8 cellular contexts compared by ENCODE assay signal in genomic region chr9:129320575-129321311, GRCh38.
A peak's percentile ranks its signal among the peaks of the same experiment; 100 is the strongest.
DNase-seq lines count a peak whose midpoint lies in the region; FAIRE-seq and TF ChIP-seq lines count a peak whose summit lies in the region.

No MANE protein-coding gene starts in this region.

- no peak for FAIRE-seq in HTR-8/SVneo (lab: Jason Lieb, UNC)

- no peaks in the 10 kb centered on the region for H3K36me3 Mint-ChIP-seq in activated naive CD8-positive, alpha-beta T cell
- H3K36me3 Mint-ChIP-seq in nephron progenitor cell (ENCODE audit: low read depth) (no peaks in the 10 kb centered on the region), type B pancreatic cell (no peaks in the 10 kb centered on the region)

- H3K27me3 Mint-ChIP-seq in activated naive CD8-positive, alpha-beta T cell = no peaks in the 10 kb centered on the region
- peaks cover 16% of the 10 kb centered on the region for H3K27me3 Mint-ChIP-seq in nephron progenitor cell (ENCODE audit: low read depth, poor library complexity)
- H3K27me3 Mint-ChIP-seq in type B pancreatic cell = no peaks in the 10 kb centered on the region

- TF ChIP-seq CTCF in nephron progenitor cell (IDR thresholded peaks at IDR 0.05) (no peak), type B pancreatic cell (conservative IDR thresholded peaks at IDR 0.05) (peak; percentile 35)

- peaks cover 19% of the 10 kb centered on the region for H3K4me1 Mint-ChIP-seq in activated naive CD8-positive, alpha-beta T cell (ENCODE audit: low read depth)
- H3K4me1 Mint-ChIP-seq in nephron progenitor cell = peaks cover 86% of the 10 kb centered on the region
- H3K4me1 Mint-ChIP-seq in type B pancreatic cell (ENCODE audit: unreplicated experiment) = peaks cover 44% of the 10 kb centered on the region

- peak overlapping the region; percentile 87 for H3K4me3 Mint-ChIP-seq in activated naive CD8-positive, alpha-beta T cell
- H3K4me3 Mint-ChIP-seq in nephron progenitor cell (peak overlapping the region; percentile 55), type B pancreatic cell (peak overlapping the region; percentile 80)

- DNase-seq in GM04504 (ENCODE audit: low read depth) = peak; percentile 78
- peak; percentile 35 for DNase-seq in HTR-8/SVneo (ENCODE audit: insufficient read length, low spot score)
- peak; percentile 89 for DNase-seq in RPMI7951 (ENCODE audit: low read depth)
- peak; percentile 82 for DNase-seq in globus pallidus (ENCODE audit: low spot score)
- DNase-seq in nephron progenitor cell = peak; percentile 48
- DNase-seq in type B pancreatic cell (ENCODE audit: extremely low spot score, unreplicated experiment) = no peak
- no peak for DNase-seq in NCI-H1048 (lab: John Stamatoyannopoulos, UW)

- peak overlapping the region; percentile 82 for H3K27ac Mint-ChIP-seq in activated naive CD8-positive, alpha-beta T cell
- H3K27ac Mint-ChIP-seq in nephron progenitor cell (peak overlapping the region; percentile 64), type B pancreatic cell (peak overlapping the region; percentile 76)

- no peaks in the 10 kb centered on the region for H3K9me3 Mint-ChIP-seq in activated naive CD8-positive, alpha-beta T cell (ENCODE audit: low read depth)
- H3K9me3 Mint-ChIP-seq in nephron progenitor cell (no peaks in the 10 kb centered on the region), type B pancreatic cell (no peaks in the 10 kb centered on the region)

Comparison
In these comparisons a context has a peak if more than half of its experiments do, and no peak if none do; other contexts are left out.
1. DNase-seq: peak in GM04504 (single experiment), HTR-8/SVneo (single experiment), RPMI7951 (single experiment), globus pallidus (single experiment) and nephron progenitor cell (single experiment); none in type B pancreatic cell (single experiment) and NCI-H1048 (single experiment).
2. Peak in every context shown above with its lines, with median percentiles within 50 percentile points of each other: H3K27ac Mint-ChIP-seq and H3K4me3 Mint-ChIP-seq.